In the genomic region with DNA sequence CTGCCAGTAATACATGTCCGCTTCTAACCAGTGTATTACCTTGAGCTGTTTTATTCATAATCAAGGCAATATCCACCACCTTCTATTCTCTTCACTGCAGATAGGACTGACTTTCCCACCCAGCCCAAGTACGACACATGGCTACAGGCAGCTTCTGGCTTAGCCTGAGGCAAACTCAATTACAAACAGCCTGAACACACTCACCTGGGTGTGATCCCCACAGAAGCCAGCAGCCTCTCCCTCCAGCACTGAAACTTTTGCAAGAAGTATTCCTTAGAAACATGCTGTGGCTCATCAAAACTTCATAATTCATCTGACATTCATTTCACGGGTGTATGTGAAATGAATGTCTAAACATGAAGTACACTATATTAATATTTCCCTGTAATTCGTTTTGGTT, we compare ENCODE assay signal across 26 cellular contexts. TPM values are rescaled to one million over a fixed set of nuclear protein-coding genes. Genes with fewer than 3 reads are reported as not detected.
DNase-seq lines count a peak whose midpoint lies in the region; ATAC-seq, FAIRE-seq and TF ChIP-seq lines count a peak whose summit lies in the region.
"Had no signal": no experiment of that assay in that cellular context is flagged by ENCODE, and none has a peak within 500 bp of the region (broad histone marks: within the 10 kb centered on the region; RNA-seq: fewer than 3 reads in every experiment).

No MANE protein-coding gene starts in this region.

- TF ChIP-seq POLR2A in K562 (conservative IDR thresholded peaks at IDR 0.05) = no peak

- H3K79me2 ChIP-seq in K562 (ENCODE audit: control insufficient read depth, insufficient read depth, low read length) (peaks cover 17% of the 10 kb centered on the region), osteoblast (ENCODE audit: insufficient read depth, low read length) (no peaks in the 10 kb centered on the region)

- in situ Hi-C loops in K562 (cut with MboI) = no loop called here

- peaks cover 9% of the 10 kb centered on the region for H3K27me3 Mint-ChIP-seq in glutamatergic neuron (ENCODE audit: unreplicated experiment)
- H3K27me3 Mint-ChIP-seq in CD4-positive, alpha-beta T cell = peaks cover 6% of the 10 kb centered on the region

- H3K36me3 ChIP-seq in K562 (ENCODE audit: control insufficient read depth, insufficient read depth, low read length) (no peaks in the 10 kb centered on the region), osteoblast (ENCODE audit: insufficient read depth, low read length) (no peaks in the 10 kb centered on the region)
- H3K36me3 ChIP-seq: HAP-1, Peyer's patch had no signal

- H3K27ac ChIP-seq in K562 (ENCODE audit: extremely low read depth, low read depth, low read length) = peak overlapping the region; percentile 7; the same call in 1 of the 3 replicates
- H3K27ac ChIP-seq in osteoblast (ENCODE audit: low read depth, low read length) = no peak overlapping the region
- no peak overlapping the region for H3K27ac ChIP-seq in CD4-positive, alpha-beta T cell (ENCODE audit: low read depth, low read length)
- H3K27ac ChIP-seq: Peyer's patch had no signal

- H3K9me3 ChIP-seq in K562 (replicated peaks; ENCODE audit: control insufficient read depth, insufficient read depth, low read depth, low read length) (0 out of 2 replicates have a peak, but pooled peaks cover 4% of the 10 kb centered on the region), osteoblast (ENCODE audit: low read depth, low read length) (no peaks in the 10 kb centered on the region)
- H3K9me3 ChIP-seq in CD4-positive, alpha-beta T cell (ENCODE audit: control insufficient read depth, low read length) = peaks cover 4% of the 10 kb centered on the region
- H3K9me3 ChIP-seq: HAP-1, Peyer's patch, SK-N-SH had no signal

- ATAC-seq in K562 = no peak
- ATAC-seq in CD4-positive, alpha-beta T cell (ENCODE audit: poor library complexity) = no peak
- ATAC-seq in HG02981 (IDR thresholded peaks at IDR 0.05; ENCODE audit: unreplicated experiment) = no peak
- ATAC-seq: GM23338 had no signal

- H3K9me1 ChIP-seq in K562 (ENCODE audit: control insufficient read depth, insufficient read depth, low read length) = no peaks in the 10 kb centered on the region

- POLR2A ChIA-PET in K562 (lab: Yijun Ruan, JAX) = no interaction called here
- POLR2A ChIA-PET in CD4-positive, alpha-beta T cell (lab: Charles Lee) = no interaction called here

- H3K4me1 ChIP-seq in K562 (replicated peaks in 1 of 2; ENCODE audit: control insufficient read depth in 2 of 2, insufficient read depth in 2 of 2, low read length in 2 of 2) (peaks cover 34 to 45% of the 10 kb centered on the region in 2 experiments), osteoblast (ENCODE audit: insufficient read depth, low read length) (no peaks in the 10 kb centered on the region)
- H3K4me1 ChIP-seq: HAP-1 had no signal

- TF ChIP-seq EP300 in K562 (IDR thresholded peaks at IDR 0.05; ENCODE audit: low read length) = no peak

- 42% methylated on average over 4 of the region's 4 CpGs for WGBS in K562 (ENCODE audit: insufficient coverage, low coverage, missing lambda C conversion rate)

- H3K4me3 ChIP-seq in K562 (no peak overlapping the region), osteoblast (ENCODE audit: insufficient read depth, low read length) (no peak overlapping the region)
- H3K4me3 ChIP-seq: GM23338, HAP-1, Peyer's patch had no signal

- H3K9ac ChIP-seq in K562 (ENCODE audit: insufficient read depth in 1 of 2, low read depth in 2 of 2, low read length in 2 of 2) = peak overlapping the region in 1 of 2 experiments; percentile 21; a peak in 1 of 4 replicates
- H3K9ac ChIP-seq: SK-N-SH had no signal

- no peak for TF ChIP-seq RAD21 in K562 (CRISPR knock-in tag; conservative IDR thresholded peaks at IDR 0.05 in 1 of 2, IDR thresholded peaks at IDR 0.05 in 1 of 2)

- TF ChIP-seq CTCF in K562 (IDR thresholded peaks at IDR 0.05 in 2 of 3, conservative IDR thresholded peaks at IDR 0.05 in 1 of 3; ENCODE audit: insufficient read depth in 2 of 3, low read depth in 1 of 3, low read length in 3 of 3) (no peak), glutamatergic neuron (IDR thresholded peaks at IDR 0.05; ENCODE audit: partially characterized antibody, unreplicated experiment) (no peak), osteoblast (IDR thresholded peaks at IDR 0.05; ENCODE audit: extremely low read depth, low read depth, low read length) (no peak)
- no peak for TF ChIP-seq CTCF in CD4-positive, alpha-beta T cell (IDR thresholded peaks at IDR 0.05)

- H2AFZ ChIP-seq in K562 (ENCODE audit: low read depth, low read length) (peak overlapping the region; percentile 73), osteoblast (ENCODE audit: low read length) (no peak overlapping the region)

- no peak overlapping the region for H3K4me3 Mint-ChIP-seq in glutamatergic neuron (ENCODE audit: unreplicated experiment)
- H3K4me3 Mint-ChIP-seq in CD4-positive, alpha-beta T cell = no peak overlapping the region
- H3K4me3 Mint-ChIP-seq: GM23338, HFFc6 had no signal

- DNase-seq in NCI-H82 (lab: John Stamatoyannopoulos, UW) (peak; percentile 35), NCI-H82 treated with DMSO at 0.1 percent for 48 hours (lab: John Stamatoyannopoulos, UW; ENCODE audit: unreplicated experiment) (no peak), K562 (ENCODE audit: extremely low read depth in 1 of 4, low spot score in 3 of 4) (peak in 1 of 4 experiments; percentile 40), glutamatergic neuron (peak; percentile 28), NOMO-1 treated with DMSO at 0.1 percent for 48 hours (lab: John Stamatoyannopoulos, UW; ENCODE audit: unreplicated experiment) (no peak), osteoblast (ENCODE audit: insufficient read length, low spot score, missing footprints) (no peak)
- DNase-seq in CD4-positive, alpha-beta T cell = no peak
- DNase-seq: 8988T, ACHN, DMS153, HFFc6, KG1, NCI-H1048, NCI-H1417, NCI-H1930, NCI-H2107, NCI-H524, NCI-H774, OCI-M1, Peyer's patch, SHP77 treated with DMSO at 0.1 percent for 48 hours, SK-N-SH, SW 1271 had no signal

- H3K27ac Mint-ChIP-seq in glutamatergic neuron (ENCODE audit: unreplicated experiment) = peak overlapping the region; percentile 45
- H3K27ac Mint-ChIP-seq in CD4-positive, alpha-beta T cell = no peak overlapping the region
- H3K27ac Mint-ChIP-seq: GM23338, HFFc6 had no signal

- no peak for FAIRE-seq in K562 (lab: Jason Lieb, UNC)

- H4K20me1 ChIP-seq in K562 (replicated peaks; ENCODE audit: control insufficient read depth, insufficient read depth, low read length) (0 out of 2 replicates have a peak, but pooled peaks cover 4% of the 10 kb centered on the region), osteoblast (ENCODE audit: insufficient read depth, low read length) (no peaks in the 10 kb centered on the region)

- no TSS peak for BruUV-seq in K562 (replicated peaks; lab: Mats Ljungman, UMichigan)

- intact Hi-C loops in K562 (cut with micrococcal nuclease) = no loop called here
- intact Hi-C loops in CD4-positive, alpha-beta T cell (cut with DNase I, micrococcal nuclease) = no loop called here

- CTCF ChIA-PET in K562 (lab: Yijun Ruan, JAX; ENCODE audit: low intra/inter-chr PET ratio) = no interaction called here
- CTCF ChIA-PET in CD4-positive, alpha-beta T cell (lab: Charles Lee) = no interaction called here

- H3K36me3 Mint-ChIP-seq in glutamatergic neuron (ENCODE audit: unreplicated experiment) = peaks cover 13% of the 10 kb centered on the region
- H3K36me3 Mint-ChIP-seq in CD4-positive, alpha-beta T cell (ENCODE audit: low read depth) = no peaks in the 10 kb centered on the region

- peaks cover 12% of the 10 kb centered on the region for H3K4me1 Mint-ChIP-seq in glutamatergic neuron (ENCODE audit: low read depth, unreplicated experiment)
- peaks cover 12% of the 10 kb centered on the region for H3K4me1 Mint-ChIP-seq in CD4-positive, alpha-beta T cell (ENCODE audit: low read depth)

- H3K4me2 ChIP-seq in K562 (ENCODE audit: insufficient read depth, low read length) (no peak overlapping the region), osteoblast (ENCODE audit: insufficient read depth, low read length) (no peak overlapping the region)
- H3K4me2 ChIP-seq: GM23338, SK-N-SH had no signal

- H3K9me3 Mint-ChIP-seq in glutamatergic neuron (ENCODE audit: unreplicated experiment) = peaks cover 7% of the 10 kb centered on the region
- no peaks in the 10 kb centered on the region for H3K9me3 Mint-ChIP-seq in CD4-positive, alpha-beta T cell

- H3K27me3 ChIP-seq in K562 (ENCODE audit: control insufficient read depth in 2 of 2, insufficient read depth in 2 of 2, low read length in 2 of 2) (no peaks in the 10 kb centered on the region), osteoblast (ENCODE audit: insufficient read depth, low read length) (no peaks in the 10 kb centered on the region)
- H3K27me3 ChIP-seq in CD4-positive, alpha-beta T cell (ENCODE audit: control insufficient read depth, insufficient read depth, low read length) = no peaks in the 10 kb centered on the region
- H3K27me3 ChIP-seq: Peyer's patch had no signal

RNA-seq across cellular contexts. Expression of gene KCNMB3, which starts 13.5 kb away (rescaled TPM):
- total RNA-seq in K562 (2011; cell fraction: chromatin; rRNA removed; ENCODE audit: low replicate concordance) = 42.1 and 87.2 TPM in 2 replicates
- 16.3 and 21.2 TPM in 2 replicates for total RNA-seq in K562 (2011; cell fraction: nucleolus; rRNA removed)
- total RNA-seq in K562 (2011; cell fraction: nucleoplasm; rRNA removed) = 33.8 and 60.6 TPM in 2 replicates
- total RNA-seq in K562 (2014; rRNA removed) (8.7 and 12.3 TPM in 2 replicates), K562 (2014; rRNA removed; fragmentation: Illumina TruSeq; extraction: Trizol) (15.3 and 16.5 TPM in 2 replicates), K562 (2015; rRNA removed; fragmentation: Illumina TruSeq; extraction: Trizol) (13.7 and 13.8 TPM in 2 replicates), K562 (2021) (9.9 and 14.3 TPM in 2 replicates), glutamatergic neuron (ENCODE audit: unreplicated experiment) (2.5 TPM), osteoblast (1.8 TPM in 2 replicates)
- polyA plus RNA-seq in K562 (2011; rRNA removed) (18.6 and 21.1 TPM in 2 replicates), K562 (2014; fragmentation: Illumina TruSeq; extraction: Trizol) (17.6 and 20.4 TPM in 2 replicates), K562 (2014; fragmentation: Nextera tagmentation; extraction: Ambion mirVana) (1 to 10 TPM; 7.0 to 7.8 TPM), K562 (2014; rRNA removed) (13.0 and 19.8 TPM in 2 replicates)
- 5.8 and 7.4 TPM in 2 replicates for polyA plus RNA-seq in K562 (2011; cell fraction: cytosol; rRNA removed)
- polyA plus RNA-seq in K562 (2011; cell fraction: nucleus; rRNA removed) = 48.8 and 65.5 TPM in 2 replicates
- 11.9 and 19.9 TPM in 2 replicates for polyA plus RNA-seq in K562 (2012)
- polyA minus RNA-seq in K562 (2011; rRNA and poly(A)+ RNA removed) = 27.8 and 30.2 TPM in 2 replicates
- 1.8 and 3.6 TPM in 2 replicates for polyA minus RNA-seq in K562 (2011; cell fraction: cytosol; rRNA and poly(A)+ RNA removed)
- 26.3 and 37.4 TPM in 2 replicates for polyA minus RNA-seq in K562 (2011; cell fraction: nucleus; rRNA and poly(A)+ RNA removed)
- total RNA-seq in CD4-positive, alpha-beta T cell = under 1 TPM; 0.58 to 0.70 TPM

RNA-seq across cellular contexts. Expression of gene ZNF639, which starts 58.4 kb away (rescaled TPM):
- total RNA-seq in K562 (2011; cell fraction: chromatin; rRNA removed; ENCODE audit: low replicate concordance) = 12.2 and 32.8 TPM in 2 replicates
- total RNA-seq in K562 (2011; cell fraction: nucleolus; rRNA removed) = 8.3 and 8.5 TPM in 2 replicates
- 10.7 and 18.6 TPM in 2 replicates for total RNA-seq in K562 (2011; cell fraction: nucleoplasm; rRNA removed)
- 56.0 and 57.2 TPM in 2 replicates for total RNA-seq in K562 (2014; rRNA removed)
- 75.8 and 83.1 TPM in 2 replicates for total RNA-seq in K562 (2014; rRNA removed; fragmentation: Illumina TruSeq; extraction: Trizol)
- total RNA-seq in K562 (2015; rRNA removed; fragmentation: Illumina TruSeq; extraction: Trizol) = 68.7 and 73.1 TPM in 2 replicates
- 53.7 and 55.7 TPM in 2 replicates for total RNA-seq in K562 (2021)
- polyA plus RNA-seq in K562 (2011; rRNA removed) = 29.1 and 38.0 TPM in 2 replicates
- 14.3 and 14.5 TPM in 2 replicates for polyA plus RNA-seq in K562 (2011; cell fraction: cytosol; rRNA removed)
- polyA plus RNA-seq in K562 (2011; cell fraction: nucleus; rRNA removed) = 9.7 and 13.8 TPM in 2 replicates
- 32.0 and 33.3 TPM in 2 replicates for polyA plus RNA-seq in K562 (2012)
- polyA plus RNA-seq in K562 (2014; fragmentation: Illumina TruSeq; extraction: Trizol) = 69.9 and 88.1 TPM in 2 replicates
- polyA plus RNA-seq in K562 (2014; fragmentation: Nextera tagmentation; extraction: Ambion mirVana) = 10 to 100 TPM; 17.6 to 21.5 TPM
- polyA plus RNA-seq in K562 (2014; rRNA removed) = 44.0 and 50.5 TPM in 2 replicates
- 40.3 and 50.0 TPM in 2 replicates for polyA minus RNA-seq in K562 (2011; rRNA and poly(A)+ RNA removed)
- 11.7 and 13.1 TPM in 2 replicates for polyA minus RNA-seq in K562 (2011; cell fraction: cytosol; rRNA and poly(A)+ RNA removed)
- polyA minus RNA-seq in K562 (2011; cell fraction: nucleus; rRNA and poly(A)+ RNA removed) = 5.8 and 10.4 TPM in 2 replicates
- 34.2 TPM for total RNA-seq in glutamatergic neuron (ENCODE audit: unreplicated experiment)
- total RNA-seq in osteoblast = 51.0 and 51.8 TPM in 2 replicates
- total RNA-seq in CD4-positive, alpha-beta T cell = 10 to 100 TPM; 88.1 to 90.8 TPM

Comparison
In these comparisons a context has a peak if more than half of its experiments do, and no peak if none do; other contexts are left out.
1. DNase-seq: peak in NCI-H82 (single experiment) and glutamatergic neuron (single experiment); none in NCI-H82 treated with DMSO at 0.1 percent for 48 hours (single experiment), NOMO-1 treated with DMSO at 0.1 percent for 48 hours (single experiment), osteoblast (single experiment) and CD4-positive, alpha-beta T cell (0 of 10).